ENCODE assay signal across 16 cellular contexts in genomic region chr2:241096979-241097378, GRCh38. TPM values are rescaled to one million over a fixed set of nuclear protein-coding genes. Genes with fewer than 3 reads are reported as not detected.
DNase-seq lines count a peak whose midpoint lies in the region; ATAC-seq and TF ChIP-seq lines count a peak whose summit lies in the region.
"Had no signal": no experiment of that assay in that cellular context is flagged by ENCODE, and none has a peak within 500 bp of the region (broad histone marks: within the 10 kb centered on the region; RNA-seq: fewer than 3 reads in every experiment).

No MANE protein-coding gene starts in this region.

- peaks cover 56% of the 10 kb centered on the region for H3K36me3 Mint-ChIP-seq in activated CD8-positive, alpha-beta T cell treated with anti-CD3 and anti-CD28 coated beads for 36 hours (ENCODE audit: low read depth)
- H3K36me3 Mint-ChIP-seq in activated CD8-positive, alpha-beta T cell treated with anti-CD3 and anti-CD28 coated beads, Interleukin-2, amount 10 ng/mL, durations not matched to agents 7 days and 5 days (ENCODE audit: low read depth), result peaks cover 36% of the 10 kb centered on the region
- peaks cover 42% of the 10 kb centered on the region for H3K36me3 Mint-ChIP-seq in effector memory CD8-positive, alpha-beta T cell (ENCODE audit: insufficient read depth)

- H3K27ac Mint-ChIP-seq in activated CD8-positive, alpha-beta T cell treated with anti-CD3 and anti-CD28 coated beads for 36 hours, result peak overlapping the region; percentile 90
- H3K27ac Mint-ChIP-seq in activated CD8-positive, alpha-beta T cell treated with anti-CD3 and anti-CD28 coated beads, Interleukin-2, amount 10 ng/mL, durations not matched to agents 7 days and 5 days, result no peak overlapping the region
- peak overlapping the region; percentile 26 to 96 for H3K27ac Mint-ChIP-seq in effector memory CD8-positive, alpha-beta T cell

- H3K4me1 Mint-ChIP-seq in activated CD8-positive, alpha-beta T cell treated with anti-CD3 and anti-CD28 coated beads for 36 hours (ENCODE audit: low read depth), result peaks cover 63% of the 10 kb centered on the region
- peaks cover 38% of the 10 kb centered on the region for H3K4me1 Mint-ChIP-seq in activated CD8-positive, alpha-beta T cell treated with anti-CD3 and anti-CD28 coated beads, Interleukin-2, amount 10 ng/mL, durations not matched to agents 7 days and 5 days (ENCODE audit: low read depth)
- peaks cover 38 to 40% of the 10 kb centered on the region in 2 donors for H3K4me1 Mint-ChIP-seq in effector memory CD8-positive, alpha-beta T cell (ENCODE audit: low read depth in 2 of 2)

- POLR2A ChIA-PET in activated CD8-positive, alpha-beta T cell treated with anti-CD3 and anti-CD28 coated beads for 36 hours (lab: Charles Lee), result interaction anchor here (0.7 to 3.8 kb wide), 2 partner anchors 15 to 233 kb away, joined by 3 to 24 read pairs; no protein-coding TSS in a partner anchor
- POLR2A ChIA-PET in activated CD8-positive, alpha-beta T cell treated with anti-CD3 and anti-CD28 coated beads, Interleukin-2, amount 10 ng/mL, durations not matched to agents 7 days and 5 days (lab: Charles Lee), result no interaction called here

- H3K4me3 Mint-ChIP-seq in activated CD8-positive, alpha-beta T cell treated with anti-CD3 and anti-CD28 coated beads for 36 hours, result no peak overlapping the region
- no peak overlapping the region for H3K4me3 Mint-ChIP-seq in activated CD8-positive, alpha-beta T cell treated with anti-CD3 and anti-CD28 coated beads, Interleukin-2, amount 10 ng/mL, durations not matched to agents 7 days and 5 days
- H3K4me3 Mint-ChIP-seq in effector memory CD8-positive, alpha-beta T cell, result no peak overlapping the region

- no peaks in the 10 kb centered on the region for H3K27me3 Mint-ChIP-seq in activated CD8-positive, alpha-beta T cell treated with anti-CD3 and anti-CD28 coated beads for 36 hours
- no peaks in the 10 kb centered on the region for H3K27me3 Mint-ChIP-seq in activated CD8-positive, alpha-beta T cell treated with anti-CD3 and anti-CD28 coated beads, Interleukin-2, amount 10 ng/mL, durations not matched to agents 7 days and 5 days (ENCODE audit: low read depth)
- no peaks in the 10 kb centered on the region for H3K27me3 Mint-ChIP-seq in effector memory CD8-positive, alpha-beta T cell

- no peak for TF ChIP-seq CTCF in activated CD8-positive, alpha-beta T cell treated with anti-CD3 and anti-CD28 coated beads for 36 hours (IDR thresholded peaks at IDR 0.05)

- H3K9me3 Mint-ChIP-seq in activated CD8-positive, alpha-beta T cell treated with anti-CD3 and anti-CD28 coated beads for 36 hours, result no peaks in the 10 kb centered on the region
- H3K9me3 Mint-ChIP-seq in activated CD8-positive, alpha-beta T cell treated with anti-CD3 and anti-CD28 coated beads, Interleukin-2, amount 10 ng/mL, durations not matched to agents 7 days and 5 days (ENCODE audit: insufficient read depth), result no peaks in the 10 kb centered on the region
- no peaks in the 10 kb centered on the region for H3K9me3 Mint-ChIP-seq in effector memory CD8-positive, alpha-beta T cell

- peak; percentile 31 for ATAC-seq in activated CD8-positive, alpha-beta T cell treated with anti-CD3 and anti-CD28 coated beads for 36 hours
- no peak for ATAC-seq in activated CD8-positive, alpha-beta T cell treated with anti-CD3 and anti-CD28 coated beads, Interleukin-2, amount 10 ng/mL, durations not matched to agents 7 days and 5 days
- ATAC-seq in GM19351 (IDR thresholded peaks at IDR 0.05; ENCODE audit: unreplicated experiment) (peak; percentile 57), HG03280 (IDR thresholded peaks at IDR 0.05; ENCODE audit: unreplicated experiment) (peak; percentile 54), HG03139 (IDR thresholded peaks at IDR 0.05; ENCODE audit: unreplicated experiment) (no peak)
- ATAC-seq in effector memory CD8-positive, alpha-beta T cell (replicated peaks), result no peak
- ATAC-seq: body of pancreas had no signal

- CTCF ChIA-PET in activated CD8-positive, alpha-beta T cell treated with anti-CD3 and anti-CD28 coated beads for 36 hours (lab: Charles Lee), result no interaction called here
- CTCF ChIA-PET in activated CD8-positive, alpha-beta T cell treated with anti-CD3 and anti-CD28 coated beads, Interleukin-2, amount 10 ng/mL, durations not matched to agents 7 days and 5 days (lab: Charles Lee), result interaction anchor here (1.4 kb wide), 1 partner anchor 19 kb away, joined by 4 read pairs; no protein-coding TSS in a partner anchor

- intact Hi-C loops in activated CD8-positive, alpha-beta T cell treated with anti-CD3 and anti-CD28 coated beads for 36 hours (cut with micrococcal nuclease), result no loop called here

- no peak for DNase-seq in activated CD8-positive, alpha-beta T cell treated with anti-CD3 and anti-CD28 coated beads for 36 hours
- DNase-seq in activated CD8-positive, alpha-beta T cell treated with anti-CD3 and anti-CD28 coated beads, Interleukin-2, amount 10 ng/mL, durations not matched to agents 7 days and 5 days, result no peak
- DNase-seq in effector memory CD8-positive, alpha-beta T cell, result no peak
- DNase-seq in DMS53 treated with DMSO at 0.1 percent for 48 hours (lab: John Stamatoyannopoulos, UW; ENCODE audit: unreplicated experiment), result no peak
- DNase-seq in stimulated activated CD4-positive, alpha-beta T cell treated with anti-CD3 and anti-CD28 coated beads, Interleukin-12 subunit alpha, Interleukin-12 subunit beta, amount 100 ng/mL, for 4 hours, result no peak
- DNase-seq: body of pancreas; DMS 273 treated with DMSO at 0.1 percent for 48 hours; effector CD4-positive, alpha-beta T cell; Kasumi-1; mammary epithelial cell; NCI-H2029; Right ventricle myocardium superior; upper lobe of left lung had no signal

RNA-seq across cellular contexts. Expression of gene MTERF4, which starts 5.1 kb away (rescaled TPM):
- total RNA-seq in activated CD8-positive, alpha-beta T cell treated with anti-CD3 and anti-CD28 coated beads for 36 hours, result 10 to 100 TPM; 33.2 to 36.6 TPM
- total RNA-seq in activated CD8-positive, alpha-beta T cell treated with anti-CD3 and anti-CD28 coated beads, Interleukin-2, amount 10 ng/mL, durations not matched to agents 7 days and 5 days, result 10 to 100 TPM; 24.1 to 26.3 TPM

RNA-seq across cellular contexts. Expression of gene PASK, which starts 52.3 kb away (rescaled TPM):
- 10 to 100 TPM; 71.3 to 74.8 TPM for total RNA-seq in activated CD8-positive, alpha-beta T cell treated with anti-CD3 and anti-CD28 coated beads for 36 hours
- total RNA-seq in activated CD8-positive, alpha-beta T cell treated with anti-CD3 and anti-CD28 coated beads, Interleukin-2, amount 10 ng/mL, durations not matched to agents 7 days and 5 days, result 10 to 100 TPM; 46.7 to 52.4 TPM

RNA-seq across cellular contexts. Expression of gene PPP1R7, which starts 53.3 kb away (rescaled TPM):
- total RNA-seq in activated CD8-positive, alpha-beta T cell treated with anti-CD3 and anti-CD28 coated beads for 36 hours, result 10 to 100 TPM; 82.9 to 88.7 TPM
- 10 to 100 TPM; 90.8 to 97.2 TPM for total RNA-seq in activated CD8-positive, alpha-beta T cell treated with anti-CD3 and anti-CD28 coated beads, Interleukin-2, amount 10 ng/mL, durations not matched to agents 7 days and 5 days

Comparison
In these comparisons a context has a peak if more than half of its experiments do, and no peak if none do; other contexts are left out.
1. ATAC-seq: peak in activated CD8-positive, alpha-beta T cell treated with anti-CD3 and anti-CD28 coated beads for 36 hours (single experiment), GM19351 (single experiment) and HG03280 (single experiment); none in activated CD8-positive, alpha-beta T cell treated with anti-CD3 and anti-CD28 coated beads, Interleukin-2, amount 10 ng/mL, durations not matched to agents 7 days and 5 days (single experiment), effector memory CD8-positive, alpha-beta T cell (single experiment) and HG03139 (single experiment).